ENCODE assay signal across 12 cellular contexts in the genomic region with DNA sequence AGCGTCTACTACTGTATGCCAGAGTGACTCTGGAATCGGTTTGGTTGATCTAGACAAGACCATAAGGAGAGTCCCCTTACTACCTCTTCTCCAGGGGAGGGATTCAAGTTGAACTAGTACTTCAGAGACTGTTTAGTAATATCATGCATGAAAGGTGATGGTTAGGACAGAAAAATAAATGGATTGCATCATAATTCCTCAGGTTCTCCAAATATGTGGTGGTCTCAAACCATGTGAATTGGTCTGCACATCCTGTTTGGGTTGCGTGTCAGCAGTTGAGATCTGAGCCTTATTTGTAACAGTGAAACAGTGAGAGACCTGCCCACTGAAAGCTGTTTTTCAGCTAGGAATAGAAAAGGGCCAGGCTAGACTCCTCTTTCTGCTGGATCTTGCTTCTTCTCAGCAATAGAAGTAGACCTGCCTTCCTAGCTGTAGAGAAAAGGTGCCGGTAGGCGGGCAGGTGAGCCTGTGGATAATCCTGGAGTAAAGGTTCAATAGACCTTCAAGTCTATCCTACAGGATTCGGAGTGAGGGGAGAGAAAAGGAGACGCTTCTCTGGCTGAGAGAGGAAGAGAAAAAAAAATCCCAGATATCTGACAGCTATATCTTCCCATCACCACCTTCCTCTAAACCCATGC.
DNase-seq lines count a peak whose midpoint lies in the region; ATAC-seq and TF ChIP-seq lines count a peak whose summit lies in the region.
"Had no signal": no experiment of that assay in that cellular context is flagged by ENCODE, and none has a peak within 500 bp of the region (broad histone marks: within the 10 kb centered on the region; RNA-seq: fewer than 3 reads in every experiment).

No MANE protein-coding gene starts in this region.

- H3K27me3 Mint-ChIP-seq in activated naive CD8-positive, alpha-beta T cell treated with anti-CD3 and anti-CD28 coated beads for 36 hours = peaks cover 57% of the 10 kb centered on the region
- peaks cover 54% of the 10 kb centered on the region for H3K27me3 Mint-ChIP-seq in activated naive CD8-positive, alpha-beta T cell treated with anti-CD3 and anti-CD28 coated beads, Interleukin-2, amount 50 U/mL, for 24 hours
- H3K27me3 Mint-ChIP-seq in activated T-helper 17 cell treated with anti-CD3 and anti-CD28 coated beads, Interleukin-2, amount 50 U/mL, for 72 hours = peaks cover 54% of the 10 kb centered on the region

- H3K36me3 ChIP-seq in iPS-15b (ENCODE audit: control insufficient read depth, insufficient read depth, low read length) (no peaks in the 10 kb centered on the region), testis (ENCODE audit: low read depth, missing control alignments) (no peaks in the 10 kb centered on the region), stomach (no peaks in the 10 kb centered on the region)
- H3K36me3 ChIP-seq: SJSA1 had no signal

- peaks cover 10% of the 10 kb centered on the region for H3K4me1 Mint-ChIP-seq in activated naive CD8-positive, alpha-beta T cell treated with anti-CD3 and anti-CD28 coated beads for 36 hours
- H3K4me1 Mint-ChIP-seq in activated naive CD8-positive, alpha-beta T cell treated with anti-CD3 and anti-CD28 coated beads, Interleukin-2, amount 50 U/mL, for 24 hours = peaks cover 13% of the 10 kb centered on the region
- peaks cover 6% of the 10 kb centered on the region for H3K4me1 Mint-ChIP-seq in activated T-helper 17 cell treated with anti-CD3 and anti-CD28 coated beads, Interleukin-2, amount 50 U/mL, for 72 hours

- H3K9ac ChIP-seq in iPS-15b (ENCODE audit: low read depth, low read length) = no peak overlapping the region

- WGBS in testis, 2 donors = 55 to 75% methylated on average over 7 of the region's 7 CpGs
- WGBS in stomach, 5 donors = 85 to 90% (median 87%) methylated on average over 7 of the region's 7 CpGs

- no peak for TF ChIP-seq POLR2A in testis (IDR thresholded peaks at IDR 0.05)
- TF ChIP-seq POLR2A in stomach (IDR thresholded peaks at IDR 0.05) = no peak

- H3K27ac Mint-ChIP-seq in activated naive CD8-positive, alpha-beta T cell treated with anti-CD3 and anti-CD28 coated beads for 36 hours = no peak overlapping the region
- no peak overlapping the region for H3K27ac Mint-ChIP-seq in activated naive CD8-positive, alpha-beta T cell treated with anti-CD3 and anti-CD28 coated beads, Interleukin-2, amount 50 U/mL, for 24 hours
- H3K27ac Mint-ChIP-seq in activated T-helper 17 cell treated with anti-CD3 and anti-CD28 coated beads, Interleukin-2, amount 50 U/mL, for 72 hours = no peak overlapping the region

- H3K4me3 ChIP-seq in iPS-15b (ENCODE audit: low read depth, low read length) (peak overlapping the region; percentile 53), testis (peak overlapping the region; percentile 68 to 70), stomach (peak overlapping the region in 2 of 4 donors; percentile 60 to 67)

- no peak for ATAC-seq in activated naive CD8-positive, alpha-beta T cell treated with anti-CD3 and anti-CD28 coated beads, Interleukin-2, amount 50 U/mL, for 24 hours
- no peak for ATAC-seq in activated T-helper 17 cell treated with anti-CD3 and anti-CD28 coated beads, Interleukin-2, amount 50 U/mL, for 72 hours (replicated peaks)

- no peak for TF ChIP-seq EP300 in stomach (IDR thresholded peaks at IDR 0.05)

- H3K27me3 ChIP-seq in iPS-15b (ENCODE audit: control insufficient read depth, insufficient read depth, low read length) (peaks cover 31% of the 10 kb centered on the region), testis (no peaks in the 10 kb centered on the region), stomach (peaks cover 0 to 33% (median 0%) of the 10 kb centered on the region in 3 donors)

- no peak for DNase-seq in activated naive CD8-positive, alpha-beta T cell treated with anti-CD3 and anti-CD28 coated beads for 36 hours
- no peak for DNase-seq in activated naive CD8-positive, alpha-beta T cell treated with anti-CD3 and anti-CD28 coated beads, Interleukin-2, amount 50 U/mL, for 24 hours
- DNase-seq in testis (no peak), stomach (no peak), GDM1 (lab: John Stamatoyannopoulos, UW) (no peak), SW480 (ENCODE audit: low spot score) (no peak)
- DNase-seq: activated CD4-positive, alpha-beta T cell treated with anti-CD3 and anti-CD28 coated beads for 1 hour; activated gamma-delta T cell; cerebellar nuclear complex had no signal

- H3K27ac ChIP-seq in testis (peak overlapping the region in 1 of 2 donors; percentile 46), stomach (no peak overlapping the region)
- H3K27ac ChIP-seq: SJSA1 had no signal

- peaks cover 2% of the 10 kb centered on the region for H3K36me3 Mint-ChIP-seq in activated naive CD8-positive, alpha-beta T cell treated with anti-CD3 and anti-CD28 coated beads for 36 hours
- H3K36me3 Mint-ChIP-seq in activated naive CD8-positive, alpha-beta T cell treated with anti-CD3 and anti-CD28 coated beads, Interleukin-2, amount 50 U/mL, for 24 hours (ENCODE audit: low read depth) = peaks cover 3% of the 10 kb centered on the region
- no peaks in the 10 kb centered on the region for H3K36me3 Mint-ChIP-seq in activated T-helper 17 cell treated with anti-CD3 and anti-CD28 coated beads, Interleukin-2, amount 50 U/mL, for 72 hours (ENCODE audit: low read depth)

- intact Hi-C loops in testis (cut with DNase I; ENCODE audit: low total_unique reads) = no loop called here
- intact Hi-C loops in stomach (cut with DNase I; ENCODE audit: low total_unique reads) = no loop called here

- H3K4me1 ChIP-seq in iPS-15b (ENCODE audit: control insufficient read depth, insufficient read depth, low read length) (peaks cover 8% of the 10 kb centered on the region), testis (peaks cover 7% of the 10 kb centered on the region), stomach (peaks cover 4 to 19% (median 18%) of the 10 kb centered on the region in 4 donors)

- no peaks in the 10 kb centered on the region for H3K9me3 Mint-ChIP-seq in activated naive CD8-positive, alpha-beta T cell treated with anti-CD3 and anti-CD28 coated beads for 36 hours
- no peaks in the 10 kb centered on the region for H3K9me3 Mint-ChIP-seq in activated naive CD8-positive, alpha-beta T cell treated with anti-CD3 and anti-CD28 coated beads, Interleukin-2, amount 50 U/mL, for 24 hours
- H3K9me3 Mint-ChIP-seq in activated T-helper 17 cell treated with anti-CD3 and anti-CD28 coated beads, Interleukin-2, amount 50 U/mL, for 72 hours = peaks cover 3% of the 10 kb centered on the region

- H3K9me3 ChIP-seq in iPS-15b (ENCODE audit: control insufficient read depth, insufficient read depth, low read length) (no peaks in the 10 kb centered on the region), testis (no peaks in the 10 kb centered on the region), stomach (no peaks in the 10 kb centered on the region)

- no peak for TF ChIP-seq CTCF in testis (IDR thresholded peaks at IDR 0.05)
- TF ChIP-seq CTCF in stomach (IDR thresholded peaks at IDR 0.05) = no peak

- peak overlapping the region; percentile 5 for H3K4me3 Mint-ChIP-seq in activated naive CD8-positive, alpha-beta T cell treated with anti-CD3 and anti-CD28 coated beads for 36 hours
- no peak overlapping the region for H3K4me3 Mint-ChIP-seq in activated naive CD8-positive, alpha-beta T cell treated with anti-CD3 and anti-CD28 coated beads, Interleukin-2, amount 50 U/mL, for 24 hours
- peak overlapping the region; percentile 35 for H3K4me3 Mint-ChIP-seq in activated T-helper 17 cell treated with anti-CD3 and anti-CD28 coated beads, Interleukin-2, amount 50 U/mL, for 72 hours
